Comparison of ENCODE assay signal across 8 cellular contexts in the genomic region with DNA sequence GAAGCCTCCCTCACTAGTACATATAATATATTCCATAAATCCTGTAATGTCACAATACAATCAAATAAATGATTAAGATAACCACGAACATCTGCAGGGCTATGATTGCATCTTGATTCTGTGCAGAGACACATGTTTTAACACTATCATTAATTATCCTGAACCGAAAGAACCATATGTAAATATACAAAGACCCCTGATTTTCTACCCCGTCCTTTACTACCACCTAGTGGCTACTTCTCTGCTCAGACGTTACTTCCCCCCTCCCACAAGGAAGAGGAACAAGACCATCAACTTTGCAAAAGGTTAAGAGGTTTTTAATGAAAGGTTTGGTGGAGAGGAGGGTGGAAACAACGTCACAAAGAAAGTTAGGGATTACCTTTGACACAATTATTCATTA.
DNase-seq lines count a peak whose midpoint lies in the region; ATAC-seq and TF ChIP-seq lines count a peak whose summit lies in the region.

No MANE protein-coding gene starts in this region.

- H3K9me2 ChIP-seq in neural cell (ENCODE audit: insufficient read depth, low read length): no peaks in the 10 kb centered on the region

- no peaks in the 10 kb centered on the region for H3K9me3 Mint-ChIP-seq in CD4-positive, alpha-beta T cell

- no peaks in the 10 kb centered on the region for H3K79me2 ChIP-seq in neural cell (replicated peaks; ENCODE audit: insufficient read depth, low read length)

- no peaks in the 10 kb centered on the region for H3K27me3 Mint-ChIP-seq in CD4-positive, alpha-beta T cell

- no peaks in the 10 kb centered on the region for H3K4me1 Mint-ChIP-seq in CD4-positive, alpha-beta T cell (ENCODE audit: low read depth)

- no peaks in the 10 kb centered on the region for H3K27me3 ChIP-seq in neural cell (ENCODE audit: insufficient read depth, low read depth, low read length)
- peaks cover 3% of the 10 kb centered on the region for H3K27me3 ChIP-seq in CD4-positive, alpha-beta T cell (ENCODE audit: control insufficient read depth, insufficient read depth, low read length)

- TF ChIP-seq EP300 in neural cell (conservative IDR thresholded peaks at IDR 0.05; ENCODE audit: poor library complexity, severe bottlenecking): no peak

- CTCF ChIA-PET in CD4-positive, alpha-beta T cell (lab: Charles Lee): no interaction called here

- peak; percentile 42 for DNase-seq in DMS53 (lab: John Stamatoyannopoulos, UW)
- DNase-seq in DMS53 treated with DMSO at 0.1 percent for 48 hours (lab: John Stamatoyannopoulos, UW; ENCODE audit: unreplicated experiment): no peak
- DNase-seq in Jurkat, Clone E6-1 (ENCODE audit: low read depth, low spot score): peak; percentile 5
- peak; percentile 31 for DNase-seq in astrocyte of the hippocampus (ENCODE audit: low read depth, low spot score)
- no peak for DNase-seq in CD4-positive, alpha-beta T cell
- DNase-seq in T-helper 1 cell: no peak

- H3K36me3 Mint-ChIP-seq in CD4-positive, alpha-beta T cell (ENCODE audit: low read depth): no peaks in the 10 kb centered on the region

- no peak overlapping the region for H3K4me3 ChIP-seq in Jurkat, Clone E6-1 (ENCODE audit: low read length)
- no peak overlapping the region for H3K4me3 ChIP-seq in neural cell (ENCODE audit: low read length)

- no peak for TF ChIP-seq RAD21 in neural cell (conservative IDR thresholded peaks at IDR 0.05)

- TF ChIP-seq CTCF in neural cell (IDR thresholded peaks at IDR 0.05; ENCODE audit: poor library complexity, severe bottlenecking): peak; percentile 10
- no peak for TF ChIP-seq CTCF in CD4-positive, alpha-beta T cell (IDR thresholded peaks at IDR 0.05)

- H3K4me3 Mint-ChIP-seq in CD4-positive, alpha-beta T cell: no peak overlapping the region

- H3K36me3 ChIP-seq in neural cell (ENCODE audit: insufficient read depth, low read length): no peaks in the 10 kb centered on the region

- no peak overlapping the region for H3K27ac ChIP-seq in neural cell (ENCODE audit: low read length)
- H3K27ac ChIP-seq in CD4-positive, alpha-beta T cell (ENCODE audit: low read depth, low read length): no peak overlapping the region

- no peak overlapping the region for H3K27ac Mint-ChIP-seq in CD4-positive, alpha-beta T cell

- POLR2A ChIA-PET in CD4-positive, alpha-beta T cell (lab: Charles Lee): no interaction called here

- no peak overlapping the region for H2AFZ ChIP-seq in neural cell (ENCODE audit: low read depth, low read length)

- H3K9ac ChIP-seq in neural cell (ENCODE audit: low read length): no peak overlapping the region

- H3F3A ChIP-seq in neural cell (ENCODE audit: insufficient read depth, low read length, poor library complexity, severe bottlenecking): no peaks in the 10 kb centered on the region

- no peaks in the 10 kb centered on the region for H4K20me1 ChIP-seq in neural cell (ENCODE audit: insufficient read depth)

- no peaks in the 10 kb centered on the region for H3K9me3 ChIP-seq in neural cell (ENCODE audit: low read length)
- no peaks in the 10 kb centered on the region for H3K9me3 ChIP-seq in CD4-positive, alpha-beta T cell (ENCODE audit: control insufficient read depth, low read length)

- no peak for ATAC-seq in GM19452 (IDR thresholded peaks at IDR 0.05; ENCODE audit: unreplicated experiment)
- ATAC-seq in CD4-positive, alpha-beta T cell (ENCODE audit: poor library complexity): no peak

- no peak overlapping the region for H3K4me2 ChIP-seq in neural cell (ENCODE audit: low read length)

- intact Hi-C loops in CD4-positive, alpha-beta T cell (cut with DNase I, micrococcal nuclease): no loop called here

TF ChIP-seq in neural cell, 6 proteins besides CTCF, POLR2A, EP300 and RAD21:
- TF ChIP-seq SMC3 (conservative IDR thresholded peaks at IDR 0.05; ENCODE audit: poor library complexity) (no peak), EZH2 (IDR thresholded peaks at IDR 0.05; ENCODE audit: borderline replicate concordance, insufficient read depth, low read length, poor library complexity, severe bottlenecking) (no peak), MXI1 (conservative IDR thresholded peaks at IDR 0.05; ENCODE audit: poor library complexity, severe bottlenecking) (no peak), REST (IDR thresholded peaks at IDR 0.05; ENCODE audit: borderline replicate concordance) (no peak), POLR2AphosphoS5 (IDR thresholded peaks at IDR 0.05) (no peak), TAF1 (IDR thresholded peaks at IDR 0.05; ENCODE audit: low read depth) (no peak)

Comparison
In these comparisons a context has a peak if more than half of its experiments do, and no peak if none do; other contexts are left out.
1. DNase-seq: peak in DMS53 (single experiment), Jurkat, Clone E6-1 (single experiment) and astrocyte of the hippocampus (single experiment); none in DMS53 treated with DMSO at 0.1 percent for 48 hours (single experiment), CD4-positive, alpha-beta T cell (0 of 10) and T-helper 1 cell (0 of 5).